ENCODE assay signal across 8 cellular contexts in the genomic region with DNA sequence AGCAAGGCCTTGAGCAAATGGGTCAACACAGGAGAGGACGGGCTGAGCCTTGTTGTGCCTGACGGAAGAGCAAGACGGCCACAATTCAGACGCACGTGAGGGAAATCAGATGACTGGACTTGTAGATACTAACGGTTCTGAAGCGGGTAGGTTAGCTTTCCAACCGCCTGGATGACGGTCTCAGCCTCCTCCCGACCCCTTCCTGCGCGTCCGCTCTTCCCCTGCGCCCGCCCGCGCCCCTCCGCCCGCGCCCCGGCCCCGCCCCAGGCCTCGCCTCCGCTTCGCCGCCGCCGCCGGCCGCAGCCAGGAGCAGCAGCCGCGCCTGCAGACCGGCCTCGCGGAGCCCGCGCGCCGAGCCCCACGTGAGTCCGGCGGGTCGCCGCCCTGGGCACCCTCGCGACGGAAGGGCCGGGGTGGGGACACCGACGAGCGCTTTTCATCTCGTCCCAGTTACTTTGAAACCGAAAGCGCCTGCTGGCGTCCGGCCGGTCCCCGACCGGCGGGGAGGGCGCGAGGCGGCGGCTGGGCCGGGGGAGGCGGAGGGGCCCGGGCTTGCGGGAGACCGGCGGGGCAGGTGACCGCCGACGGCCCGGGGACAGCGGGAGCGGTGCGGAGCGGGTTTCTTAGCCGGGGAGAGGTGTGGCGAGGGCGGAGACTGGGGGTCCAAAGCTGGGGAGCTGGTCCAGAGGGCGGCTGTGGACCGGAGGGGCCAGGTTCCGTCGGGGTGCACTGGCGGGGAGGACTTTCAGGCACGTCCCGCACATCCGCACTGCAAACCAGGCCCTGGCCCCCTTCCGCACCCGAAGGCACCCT. TPM values are rescaled to one million over a fixed set of nuclear protein-coding genes. Genes with fewer than 3 reads are reported as not detected.
DNase-seq lines count a peak whose midpoint lies in the region; ATAC-seq and TF ChIP-seq lines count a peak whose summit lies in the region.

Gene TRAF5 (plus strand): TSS at position 306 of the 813 bp plus-strand sequence. CDS start 26,407 bp downstream, outside the sequence.

- H3K9me3 Mint-ChIP-seq in activated naive CD8-positive, alpha-beta T cell treated with anti-CD3 and anti-CD28 coated beads, Interleukin-2, amount 50 U/mL, for 24 hours, result no peaks in the 10 kb centered on the region
- H3K9me3 Mint-ChIP-seq in progenitor cell of endocrine pancreas (ENCODE audit: low read depth), result no peaks in the 10 kb centered on the region

- H3K4me3 ChIP-seq in AG09309 (ENCODE audit: control insufficient read depth, low read depth, low read length), result peak within 1 kb of the TSS; percentile 84
- H3K4me3 ChIP-seq in SJCRH30, result peak within 1 kb of the TSS; percentile 77
- H3K4me3 ChIP-seq in left ventricle myocardium inferior, result peak within 1 kb of the TSS; percentile 90

- H3K27me3 ChIP-seq in SJCRH30 (no peaks in the 10 kb centered on the region), left ventricle myocardium inferior (ENCODE audit: low read depth) (no peaks in the 10 kb centered on the region)

- DNase-seq in AG09309 (ENCODE audit: low read depth) (no peak), SJCRH30 (peak; percentile 58 to 71), left ventricle myocardium inferior (peak; percentile 57), progenitor cell of endocrine pancreas (ENCODE audit: low spot score, unreplicated experiment) (peak; percentile 35)
- peak; percentile 63 for DNase-seq in activated naive CD8-positive, alpha-beta T cell treated with anti-CD3 and anti-CD28 coated beads, Interleukin-2, amount 50 U/mL, for 24 hours

- TF ChIP-seq CTCF in AG09309 (IDR thresholded peaks at IDR 0.05; ENCODE audit: control insufficient read depth, insufficient read depth, low read depth, low read length, missing control alignments) (no peak), left ventricle myocardium inferior (IDR thresholded peaks at IDR 0.05; ENCODE audit: borderline replicate concordance) (peak; percentile 13), progenitor cell of endocrine pancreas (IDR thresholded peaks at IDR 0.05; ENCODE audit: unreplicated experiment) (no peak)

- H3K27me3 Mint-ChIP-seq in activated naive CD8-positive, alpha-beta T cell treated with anti-CD3 and anti-CD28 coated beads, Interleukin-2, amount 50 U/mL, for 24 hours, result no peaks in the 10 kb centered on the region
- H3K27me3 Mint-ChIP-seq in progenitor cell of endocrine pancreas, result peaks cover 63% of the 10 kb centered on the region

- H3K4me3 Mint-ChIP-seq in activated naive CD8-positive, alpha-beta T cell treated with anti-CD3 and anti-CD28 coated beads, Interleukin-2, amount 50 U/mL, for 24 hours, result peak within 1 kb of the TSS; percentile 88
- peak within 1 kb of the TSS; percentile 76 for H3K4me3 Mint-ChIP-seq in progenitor cell of endocrine pancreas (ENCODE audit: low read depth)

- peak within 1 kb of the TSS; percentile 95 for H3K27ac Mint-ChIP-seq in activated naive CD8-positive, alpha-beta T cell treated with anti-CD3 and anti-CD28 coated beads, Interleukin-2, amount 50 U/mL, for 24 hours
- H3K27ac Mint-ChIP-seq in progenitor cell of endocrine pancreas, result peak within 1 kb of the TSS; percentile 49

- intact Hi-C loops in left ventricle myocardium inferior (cut with micrococcal nuclease), result no loop called here

- peaks cover 87% of the 10 kb centered on the region for H3K4me1 Mint-ChIP-seq in activated naive CD8-positive, alpha-beta T cell treated with anti-CD3 and anti-CD28 coated beads, Interleukin-2, amount 50 U/mL, for 24 hours
- H3K4me1 Mint-ChIP-seq in progenitor cell of endocrine pancreas (ENCODE audit: low read depth), result peaks cover 6% of the 10 kb centered on the region

- H3K27ac ChIP-seq in SJCRH30 (no peak within 1 kb of the TSS), left ventricle myocardium inferior (replicated peaks) (peak within 1 kb of the TSS; percentile 80)

- peaks cover 13% of the 10 kb centered on the region for H3K36me3 Mint-ChIP-seq in activated naive CD8-positive, alpha-beta T cell treated with anti-CD3 and anti-CD28 coated beads, Interleukin-2, amount 50 U/mL, for 24 hours (ENCODE audit: low read depth)
- no peaks in the 10 kb centered on the region for H3K36me3 Mint-ChIP-seq in progenitor cell of endocrine pancreas (ENCODE audit: insufficient read depth)

- no peaks in the 10 kb centered on the region; the same call in 1 of the 2 replicates for H3K4me1 ChIP-seq in SJCRH30
- H3K4me1 ChIP-seq in left ventricle myocardium inferior, result peaks cover 24% of the 10 kb centered on the region

- no peaks in the 10 kb centered on the region for H3K36me3 ChIP-seq in SJCRH30
- H3K36me3 ChIP-seq in left ventricle myocardium inferior, result no peaks in the 10 kb centered on the region

- ATAC-seq in GM18868 (IDR thresholded peaks at IDR 0.05; ENCODE audit: unreplicated experiment) (peak; percentile 29), HG03175 (IDR thresholded peaks at IDR 0.05; ENCODE audit: unreplicated experiment) (peak; percentile 41), HG03520 (IDR thresholded peaks at IDR 0.05; ENCODE audit: unreplicated experiment) (no peak)
- ATAC-seq in activated naive CD8-positive, alpha-beta T cell treated with anti-CD3 and anti-CD28 coated beads, Interleukin-2, amount 50 U/mL, for 24 hours, result peak; percentile 1

- no peaks in the 10 kb centered on the region for H3K9me3 ChIP-seq in SJCRH30 (replicated peaks)
- H3K9me3 ChIP-seq in left ventricle myocardium inferior (replicated peaks), result no peaks in the 10 kb centered on the region

RNA-seq across cellular contexts. Expression of gene TRAF5, which starts in this region (rescaled TPM):
- total RNA-seq in SJCRH30 (2014; rRNA removed; shearing (Covaris generic)), result 12.2 and 15.2 TPM in 2 replicates
- total RNA-seq in left ventricle myocardium inferior (1.5 TPM), progenitor cell of endocrine pancreas (4.5 and 7.1 TPM in 2 replicates)
